ENCODE assay signal across 10 cellular contexts in genomic region chr19:36796714-36796999, GRCh38. TPM values are rescaled to one million over a fixed set of nuclear protein-coding genes. Genes with fewer than 3 reads are reported as not detected.
DNase-seq lines count a peak whose midpoint lies in the region; FAIRE-seq and TF ChIP-seq lines count a peak whose summit lies in the region.
"Had no signal": no experiment of that assay in that cellular context is flagged by ENCODE, and none has a peak within 500 bp of the region (broad histone marks: within the 10 kb centered on the region; RNA-seq: fewer than 3 reads in every experiment).

No MANE protein-coding gene starts in this region.

- peak overlapping the region; percentile 75 for H3K4me2 ChIP-seq in keratinocyte (ENCODE audit: control insufficient read depth, extremely low read depth, insufficient read depth, low read depth, low read length)

- peak overlapping the region; percentile 44 for H3K9ac ChIP-seq in keratinocyte (ENCODE audit: control insufficient read depth, extremely low read depth, insufficient read depth, low read length)
- H3K9ac ChIP-seq in subcutaneous abdominal adipose tissue (ENCODE audit: low read length in 5 of 5) = peak overlapping the region in 1 of 5 donors; percentile 39

- H3K27me3 ChIP-seq in keratinocyte (ENCODE audit: control insufficient read depth, extremely low read depth, insufficient read depth, low read length) = no peaks in the 10 kb centered on the region
- H3K27me3 ChIP-seq in subcutaneous abdominal adipose tissue (ENCODE audit: control insufficient read depth in 5 of 5, insufficient read depth in 4 of 5, low read length in 5 of 5) = no peaks in the 10 kb centered on the region
- H3K27me3 ChIP-seq: SJSA1 had no signal

- peaks cover 7% of the 10 kb centered on the region for H3K9me3 ChIP-seq in keratinocyte (ENCODE audit: control insufficient read depth, low read depth, low read length)
- H3K9me3 ChIP-seq in subcutaneous abdominal adipose tissue (ENCODE audit: control insufficient read depth in 5 of 5, low read length in 5 of 5) = peaks cover 9 to 71% (median 37%) of the 10 kb centered on the region in 5 donors

- peaks cover 19% of the 10 kb centered on the region for H3K79me2 ChIP-seq in keratinocyte (ENCODE audit: control insufficient read depth, insufficient read depth, low read length)

- no peaks in the 10 kb centered on the region for H3K36me3 ChIP-seq in keratinocyte (ENCODE audit: control insufficient read depth in 2 of 2, extremely low read depth in 1 of 2, insufficient read depth in 2 of 2, low read length in 2 of 2)
- H3K36me3 ChIP-seq in subcutaneous abdominal adipose tissue (ENCODE audit: control insufficient read depth in 5 of 5, insufficient read depth in 5 of 5, low read length in 5 of 5) = peaks cover 0 to 5% (median 2%) of the 10 kb centered on the region in 5 donors
- H3K36me3 ChIP-seq: SJSA1 had no signal

- H4K20me1 ChIP-seq in keratinocyte (ENCODE audit: control insufficient read depth, extremely low read depth, insufficient read depth, low read length) = no peaks in the 10 kb centered on the region

- no peaks in the 10 kb centered on the region for H3K9me1 ChIP-seq in keratinocyte (ENCODE audit: control insufficient read depth, extremely low read depth, insufficient read depth, low read length)

- H3K27ac Mint-ChIP-seq in activated CD4-positive, alpha-beta T cell treated with anti-CD3 and anti-CD28 coated beads, Interleukin-2, amount 10 ng/mL, durations not matched to agents 24 days and 14 days = peak overlapping the region; percentile 91
- no peak overlapping the region for H3K27ac Mint-ChIP-seq in activated naive CD8-positive, alpha-beta T cell

- no peak for DNase-seq in activated CD4-positive, alpha-beta T cell treated with anti-CD3 and anti-CD28 coated beads, Interleukin-2, amount 10 ng/mL, durations not matched to agents 24 days and 14 days
- DNase-seq in activated CD4-positive, alpha-beta T cell treated with anti-CD3 and anti-CD28 coated beads, Interleukin-2, amount 50 U/mL, for 4 hours = no peak
- DNase-seq in keratinocyte (ENCODE audit: low read depth, low spot score) (no peak), NCI-H510A (lab: John Stamatoyannopoulos, UW) (no peak), amniotic stem cell (lab: John Stamatoyannopoulos, UW) (no peak)
- DNase-seq in stimulated activated CD4-positive, alpha-beta T cell treated with anti-CD3 and anti-CD28 coated beads, Interleukin-1b, Interleukin-23, amount 100 ng/mL, for 48 hours = no peak
- DNase-seq: AML-193 had no signal

- TF ChIP-seq CTCF in keratinocyte (optimal IDR thresholded peaks at IDR 0.05 in 1 of 3, IDR thresholded peaks at IDR 0.05 in 1 of 3, conservative IDR thresholded peaks at IDR 0.05 in 1 of 3; ENCODE audit: extremely low read depth in 1 of 3, insufficient read depth in 2 of 3, low read length in 3 of 3) = no peak

- peak overlapping the region; percentile 64 to 90 (median 89) for H3K4me3 ChIP-seq in keratinocyte (ENCODE audit: control insufficient read depth in 2 of 3, extremely low read depth in 1 of 3, insufficient read depth in 2 of 3, low read depth in 1 of 3, low read length in 3 of 3)
- H3K4me3 ChIP-seq in subcutaneous abdominal adipose tissue (ENCODE audit: low read depth in 1 of 5, low read length in 5 of 5) = peak overlapping the region; percentile 82 to 94 (median 88)
- H3K4me3 ChIP-seq: SJSA1 had no signal

- no peaks in the 10 kb centered on the region for H3K4me1 ChIP-seq in keratinocyte (ENCODE audit: control insufficient read depth, extremely low read depth, insufficient read depth, low read length)
- H3K4me1 ChIP-seq in subcutaneous abdominal adipose tissue (ENCODE audit: control insufficient read depth in 5 of 5, insufficient read depth in 5 of 5, low read length in 5 of 5) = peaks cover 0 to 13% (median 5%) of the 10 kb centered on the region in 5 donors
- H3K4me1 ChIP-seq: SJSA1 had no signal

- H3K27me3 Mint-ChIP-seq in activated CD4-positive, alpha-beta T cell treated with anti-CD3 and anti-CD28 coated beads, Interleukin-2, amount 10 ng/mL, durations not matched to agents 24 days and 14 days = no peaks in the 10 kb centered on the region
- peaks cover 4% of the 10 kb centered on the region for H3K27me3 Mint-ChIP-seq in activated naive CD8-positive, alpha-beta T cell

- peaks cover 20% of the 10 kb centered on the region for H3K9me3 Mint-ChIP-seq in activated CD4-positive, alpha-beta T cell treated with anti-CD3 and anti-CD28 coated beads, Interleukin-2, amount 10 ng/mL, durations not matched to agents 24 days and 14 days
- H3K9me3 Mint-ChIP-seq in activated naive CD8-positive, alpha-beta T cell (ENCODE audit: low read depth) = peaks cover 32% of the 10 kb centered on the region

- peaks cover 3% of the 10 kb centered on the region for H3K4me1 Mint-ChIP-seq in activated CD4-positive, alpha-beta T cell treated with anti-CD3 and anti-CD28 coated beads, Interleukin-2, amount 10 ng/mL, durations not matched to agents 24 days and 14 days
- peaks cover 16% of the 10 kb centered on the region for H3K4me1 Mint-ChIP-seq in activated naive CD8-positive, alpha-beta T cell (ENCODE audit: low read depth)

- H3K36me3 Mint-ChIP-seq in activated CD4-positive, alpha-beta T cell treated with anti-CD3 and anti-CD28 coated beads, Interleukin-2, amount 10 ng/mL, durations not matched to agents 24 days and 14 days (ENCODE audit: low read depth) = peaks cover 27% of the 10 kb centered on the region
- peaks cover 33% of the 10 kb centered on the region for H3K36me3 Mint-ChIP-seq in activated naive CD8-positive, alpha-beta T cell

- dilution Hi-C loops in keratinocyte (cut with MboI; ENCODE audit: extremely low pct_ligation_motif_present, low sequenced_read_pairs) = no loop called here

- no peak for FAIRE-seq in keratinocyte (lab: Jason Lieb, UNC)

- peak overlapping the region; percentile 88 for H3K4me3 Mint-ChIP-seq in activated CD4-positive, alpha-beta T cell treated with anti-CD3 and anti-CD28 coated beads, Interleukin-2, amount 10 ng/mL, durations not matched to agents 24 days and 14 days
- peak overlapping the region; percentile 94 for H3K4me3 Mint-ChIP-seq in activated naive CD8-positive, alpha-beta T cell

- peak overlapping the region; percentile 90 for H2AFZ ChIP-seq in keratinocyte (ENCODE audit: control insufficient read depth, low read length)

- intact Hi-C loops in activated CD4-positive, alpha-beta T cell treated with anti-CD3 and anti-CD28 coated beads, Interleukin-2, amount 10 ng/mL, durations not matched to agents 24 days and 14 days (cut with micrococcal nuclease) = no loop called here

- H3K27ac ChIP-seq in keratinocyte (ENCODE audit: control insufficient read depth, insufficient read depth, low read length) = peak overlapping the region; percentile 78
- H3K27ac ChIP-seq in subcutaneous abdominal adipose tissue (ENCODE audit: low read depth, low read length) = no peak overlapping the region
- H3K27ac ChIP-seq: SJSA1 had no signal

RNA-seq across cellular contexts. Expression of gene ZNF850, which starts 24.1 kb away (rescaled TPM):
- 3.2 and 3.8 TPM in 2 replicates for total RNA-seq in activated CD4-positive, alpha-beta T cell treated with anti-CD3 and anti-CD28 coated beads, Interleukin-2, amount 10 ng/mL, durations not matched to agents 24 days and 14 days
- polyA plus RNA-seq in keratinocyte = 1.4 to 1.9 TPM (median 1.4 TPM) in 3 replicates
- 0.27 TPM for polyA plus RNA-seq in keratinocyte (2011; ENCODE audit: low read depth)
- 0.66 and 0.83 TPM in 2 replicates for polyA plus RNA-seq in keratinocyte (2011; cell fraction: cytosol; rRNA removed)
- 2.2 and 2.7 TPM in 2 replicates for polyA plus RNA-seq in keratinocyte (2011; cell fraction: nucleus; rRNA removed)
- 0.45 and 0.63 TPM in 2 replicates for polyA plus RNA-seq in keratinocyte (2012; ENCODE audit: low replicate concordance)
- polyA minus RNA-seq in keratinocyte = 0.59 to 4.2 TPM (median 2.7 TPM) in 3 replicates
- polyA minus RNA-seq in keratinocyte (2011; cell fraction: cytosol; rRNA and poly(A)+ RNA removed) = 0.96 TPM
- polyA minus RNA-seq in keratinocyte (2011; cell fraction: nucleus; rRNA and poly(A)+ RNA removed) = 4.9 and 6.7 TPM in 2 replicates

RNA-seq across cellular contexts. Expression of gene ZNF790, which starts 41.5 kb away (rescaled TPM):
- total RNA-seq in activated CD4-positive, alpha-beta T cell treated with anti-CD3 and anti-CD28 coated beads, Interleukin-2, amount 10 ng/mL, durations not matched to agents 24 days and 14 days = 5.1 and 6.7 TPM in 2 replicates
- 3.9 to 4.8 TPM (median 4.3 TPM) in 3 replicates for polyA plus RNA-seq in keratinocyte
- 1.9 TPM for polyA plus RNA-seq in keratinocyte (2011; ENCODE audit: low read depth)
- polyA plus RNA-seq in keratinocyte (2011; cell fraction: cytosol; rRNA removed) = 3.8 and 5.6 TPM in 2 replicates
- 5.8 TPM in 2 replicates for polyA plus RNA-seq in keratinocyte (2011; cell fraction: nucleus; rRNA removed)
- 4.1 and 5.1 TPM in 2 replicates for polyA plus RNA-seq in keratinocyte (2012; ENCODE audit: low replicate concordance)
- polyA minus RNA-seq in keratinocyte = 2.0 to 6.6 TPM (median 2.1 TPM) in 3 replicates
- 3.3 TPM for polyA minus RNA-seq in keratinocyte (2011; cell fraction: cytosol; rRNA and poly(A)+ RNA removed)
- polyA minus RNA-seq in keratinocyte (2011; cell fraction: nucleus; rRNA and poly(A)+ RNA removed) = 4.4 and 6.2 TPM in 2 replicates

RNA-seq across cellular contexts. Expression of gene ZNF345, which starts 54.0 kb away (rescaled TPM):
- total RNA-seq in activated CD4-positive, alpha-beta T cell treated with anti-CD3 and anti-CD28 coated beads, Interleukin-2, amount 10 ng/mL, durations not matched to agents 24 days and 14 days = 2.8 and 4.2 TPM in 2 replicates
- polyA plus RNA-seq in keratinocyte = 1.5 to 1.9 TPM (median 1.6 TPM) in 3 replicates
- polyA plus RNA-seq in keratinocyte (2011; ENCODE audit: low read depth) = 2.5 TPM
- polyA plus RNA-seq in keratinocyte (2011; cell fraction: cytosol; rRNA removed) = 0.61 and 0.71 TPM in 2 replicates
- 4.8 and 5.9 TPM in 2 replicates for polyA plus RNA-seq in keratinocyte (2011; cell fraction: nucleus; rRNA removed)
- polyA plus RNA-seq in keratinocyte (2012; ENCODE audit: low replicate concordance) = 0.69 and 2.0 TPM in 2 replicates
- polyA minus RNA-seq in keratinocyte = 0.69 to 0.86 TPM (median 0.79 TPM) in 3 replicates
- not detected for polyA minus RNA-seq in keratinocyte (2011; cell fraction: cytosol; rRNA and poly(A)+ RNA removed)
- polyA minus RNA-seq in keratinocyte (2011; cell fraction: nucleus; rRNA and poly(A)+ RNA removed) = 0.95 and 1.6 TPM in 2 replicates
